10 cellular contexts compared by ENCODE assay signal in genomic region chr10:74932648-74933047, GRCh38.
DNase-seq lines count a peak whose midpoint lies in the region; ATAC-seq lines count a peak whose summit lies in the region.
"Had no signal": no experiment of that assay in that cellular context is flagged by ENCODE, and none has a peak within 500 bp of the region (broad histone marks: within the 10 kb centered on the region; RNA-seq: fewer than 3 reads in every experiment).

No MANE protein-coding gene starts in this region.

- peaks cover 73% of the 10 kb centered on the region for H3K79me2 ChIP-seq in GM23248 (ENCODE audit: insufficient read depth)

- H3K4me2 ChIP-seq in GM23248 (ENCODE audit: unreplicated experiment), result no peak overlapping the region

- H3K9ac ChIP-seq in stomach smooth muscle (ENCODE audit: low read length in 2 of 2) (peak overlapping the region in 1 of 2 donors; percentile 0), GM23248 (no peak overlapping the region)

- WGBS in GM23248 (ENCODE audit: low coverage in 1 of 2, low lambda C conversion rate in 2 of 2, missing lambda C conversion rate in 2 of 2), 2 experiments, result 69% methylated on average over 3 of the region's 3 CpGs

- intact Hi-C loops in left cardiac atrium (cut with DNase I), result no loop called here

- peak; percentile 25 for DNase-seq in NCI-H1436 (lab: John Stamatoyannopoulos, UW)
- peak; percentile 46 for DNase-seq in RPMI7951 (ENCODE audit: low read depth)
- DNase-seq in left cardiac atrium, result peak; percentile 76
- DNase-seq in HuH-7 (ENCODE audit: low spot score), result no peak
- DNase-seq in retina, result no peak
- DNase-seq in GM23248, result no peak
- DNase-seq: activated CD4-positive, CD25-positive, alpha-beta regulatory T cell; stimulated activated naive CD4-positive, alpha-beta T cell had no signal

- in situ Hi-C loops in GM23248 (cut with MboI), result no loop called here

- H3K27me3 ChIP-seq in stomach smooth muscle (ENCODE audit: control insufficient read depth in 1 of 2, insufficient read depth in 2 of 2, low read length in 2 of 2), result no peaks in the 10 kb centered on the region
- H3K27me3 ChIP-seq in GM23248 (replicated peaks; ENCODE audit: insufficient read depth), result no peaks in the 10 kb centered on the region

- H3K36me3 ChIP-seq in stomach smooth muscle (ENCODE audit: control insufficient read depth in 2 of 2, insufficient read depth in 2 of 2, low read length in 2 of 2), result no peaks in the 10 kb centered on the region
- no peaks in the 10 kb centered on the region for H3K36me3 ChIP-seq in GM23248 (ENCODE audit: low read depth)

- H3K4me3 ChIP-seq in stomach smooth muscle (ENCODE audit: low read length in 2 of 2) (no peak overlapping the region), GM23248 (no peak overlapping the region)

- H2AFZ ChIP-seq in GM23248, result no peak overlapping the region

- no peaks in the 10 kb centered on the region for H4K20me1 ChIP-seq in GM23248 (ENCODE audit: insufficient read depth)

- H3K4me1 ChIP-seq in stomach smooth muscle (ENCODE audit: control insufficient read depth, insufficient read depth, low read length), result peaks cover 28% of the 10 kb centered on the region
- H3K4me1 ChIP-seq in GM23248 (ENCODE audit: insufficient read depth), result peaks cover 38% of the 10 kb centered on the region

- H3K27ac ChIP-seq in stomach smooth muscle (ENCODE audit: low read length) (peak overlapping the region; percentile 78), GM23248 (no peak overlapping the region)

- H3K9me3 ChIP-seq in stomach smooth muscle (ENCODE audit: control insufficient read depth in 2 of 2, low read length in 2 of 2), result no peaks in the 10 kb centered on the region
- H3K9me3 ChIP-seq in GM23248 (ENCODE audit: low read depth), result no peaks in the 10 kb centered on the region

- H3K9me2 ChIP-seq in GM23248 (ENCODE audit: insufficient read depth), result no peaks in the 10 kb centered on the region

- peaks cover 20% of the 10 kb centered on the region for H3F3A ChIP-seq in GM23248 (ENCODE audit: insufficient read depth)

- ATAC-seq in left cardiac atrium (peak; percentile 47 to 57), HG02610 (IDR thresholded peaks at IDR 0.05; ENCODE audit: unreplicated experiment) (no peak)

Comparison
In these comparisons a context has a peak if more than half of its experiments do, and no peak if none do; other contexts are left out.
1. DNase-seq: peak in NCI-H1436 (single experiment), RPMI7951 (single experiment) and left cardiac atrium (single experiment); none in HuH-7 (single experiment), retina (single experiment) and GM23248 (single experiment).